ENCODE assay signal across 19 cellular contexts in genomic region chr6:108435391-108435790, GRCh38.
DNase-seq lines count a peak whose midpoint lies in the region; ATAC-seq, FAIRE-seq and TF ChIP-seq lines count a peak whose summit lies in the region.
"Had no signal": no experiment of that assay in that cellular context is flagged by ENCODE, and none has a peak within 500 bp of the region (broad histone marks: within the 10 kb centered on the region; RNA-seq: fewer than 3 reads in every experiment).

No MANE protein-coding gene starts in this region.

- H3K36me3 ChIP-seq in bronchial epithelial cell (ENCODE audit: control insufficient read depth, insufficient read depth, low read length) (no peaks in the 10 kb centered on the region), trophoblast cell (ENCODE audit: control insufficient read depth in 1 of 2, insufficient read depth in 2 of 2, low read length in 2 of 2) (no peaks in the 10 kb centered on the region)

- intact Hi-C loops in lower leg skin (cut with DNase I; ENCODE audit: low total_unique reads), result no loop called here

- no peak overlapping the region for H2AFZ ChIP-seq in trophoblast cell (ENCODE audit: insufficient read depth, low read length, poor library complexity)
- H2AFZ ChIP-seq: GM23248 had no signal

- no peak overlapping the region for H3K18ac ChIP-seq in trophoblast cell (ENCODE audit: low read length)

- H3K27ac ChIP-seq in trophoblast cell (ENCODE audit: low read depth, low read length), result no peak overlapping the region
- H3K27ac ChIP-seq: GM23248 had no signal

- H2AK5ac ChIP-seq in trophoblast cell (ENCODE audit: low read length), result no peak overlapping the region

- H3K4me3 ChIP-seq in bronchial epithelial cell (ENCODE audit: low read depth, low read length) (no peak overlapping the region), trophoblast cell (ENCODE audit: low read depth, low read length) (no peak overlapping the region), lower leg skin (ENCODE audit: low read depth, poor library complexity, severe bottlenecking) (no peak overlapping the region)
- H3K4me3 ChIP-seq: GM23248 had no signal

- H2BK120ac ChIP-seq in trophoblast cell (ENCODE audit: insufficient read depth, low read length, poor library complexity), result no peak overlapping the region

- H3K9me3 ChIP-seq in trophoblast cell (ENCODE audit: insufficient read depth, low read depth, low read length), result no peaks in the 10 kb centered on the region

- no peak overlapping the region for H2BK12ac ChIP-seq in trophoblast cell (ENCODE audit: low read length)

- H3K4me2 ChIP-seq in trophoblast cell (ENCODE audit: low read length), result no peak overlapping the region

- H3K23ac ChIP-seq in trophoblast cell (ENCODE audit: low read length), result no peak overlapping the region

- H3K14ac ChIP-seq in trophoblast cell (ENCODE audit: low read length), result no peak overlapping the region

- no peak overlapping the region for H4K8ac ChIP-seq in trophoblast cell (ENCODE audit: low read depth, low read length)

- no peaks in the 10 kb centered on the region for H3K79me2 ChIP-seq in trophoblast cell (ENCODE audit: control insufficient read depth, insufficient read depth, low read length, poor library complexity)

- H3K27me3 ChIP-seq in bronchial epithelial cell (ENCODE audit: control insufficient read depth, insufficient read depth, low read length) (no peaks in the 10 kb centered on the region), trophoblast cell (ENCODE audit: insufficient read depth, low read length) (no peaks in the 10 kb centered on the region)

- no peak overlapping the region for H3K4ac ChIP-seq in trophoblast cell (ENCODE audit: low read depth, low read length)

- H4K12ac ChIP-seq in trophoblast cell (ENCODE audit: low read depth, low read length), result no peak overlapping the region

- no CpG with 5 or more reads among the region's 5 CpGs for WGBS in trophoblast cell (ENCODE audit: extremely low coverage, insufficient coverage, insufficient read length)
- 63 to 71% methylated on average over 5 of the region's 5 CpGs for WGBS in lower leg skin, 2 donors

- no peak for FAIRE-seq in bronchial epithelial cell (lab: Jason Lieb, UNC)
- FAIRE-seq: G401.6, GM12892, GM19239, H1 had no signal

- TF ChIP-seq POLR2A in lower leg skin (IDR thresholded peaks at IDR 0.05), result no peak

- ATAC-seq in esophagus mucosa, result peak; percentile 82

- no peak overlapping the region for H2BK5ac ChIP-seq in trophoblast cell (ENCODE audit: low read depth, low read length, poor library complexity)

- no peak for TF ChIP-seq CTCF in bronchial epithelial cell (IDR thresholded peaks at IDR 0.05; ENCODE audit: insufficient read depth, low read length, severe bottlenecking)
- no peak for TF ChIP-seq CTCF in lower leg skin (IDR thresholded peaks at IDR 0.05)

- DNase-seq in bronchial epithelial cell (ENCODE audit: low read depth), result peak; percentile 59
- DNase-seq in trophoblast cell, result peak; percentile 58 to 73
- DNase-seq in DMS79 treated with DMSO at 0.1 percent for 48 hours (lab: John Stamatoyannopoulos, UW), result no peak
- DNase-seq in lower leg skin (ENCODE audit: low spot score in 2 of 2), result no peak
- DNase-seq in ecto neural progenitor cell (ENCODE audit: low spot score), result no peak
- DNase-seq: C1 segment of cervical spinal cord; Calu3; CD4-positive, alpha-beta memory T cell; COR-L47; DMS53; DND-41; GM23248; H7; HCEC 1CT had no signal

- no peak overlapping the region for H3K9ac ChIP-seq in trophoblast cell (ENCODE audit: low read length)
- H3K9ac ChIP-seq: GM23248 had no signal

- H3K4me1 ChIP-seq in trophoblast cell (ENCODE audit: control insufficient read depth in 1 of 2, insufficient read depth in 2 of 2, low read length in 2 of 2), result no peaks in the 10 kb centered on the region

- no peaks in the 10 kb centered on the region for H3K79me1 ChIP-seq in trophoblast cell (ENCODE audit: low read length)

- no peak overlapping the region for H4K91ac ChIP-seq in trophoblast cell (ENCODE audit: low read depth, low read length)

Comparison
In these comparisons a context has a peak if more than half of its experiments do, and no peak if none do; other contexts are left out.
1. DNase-seq: peak in bronchial epithelial cell (single experiment) and trophoblast cell (2 of 2); none in DMS79 treated with DMSO at 0.1 percent for 48 hours (single experiment), lower leg skin (0 of 2) and ecto neural progenitor cell (single experiment).